Comparison of ENCODE assay signal across 8 cellular contexts in the genomic region with DNA sequence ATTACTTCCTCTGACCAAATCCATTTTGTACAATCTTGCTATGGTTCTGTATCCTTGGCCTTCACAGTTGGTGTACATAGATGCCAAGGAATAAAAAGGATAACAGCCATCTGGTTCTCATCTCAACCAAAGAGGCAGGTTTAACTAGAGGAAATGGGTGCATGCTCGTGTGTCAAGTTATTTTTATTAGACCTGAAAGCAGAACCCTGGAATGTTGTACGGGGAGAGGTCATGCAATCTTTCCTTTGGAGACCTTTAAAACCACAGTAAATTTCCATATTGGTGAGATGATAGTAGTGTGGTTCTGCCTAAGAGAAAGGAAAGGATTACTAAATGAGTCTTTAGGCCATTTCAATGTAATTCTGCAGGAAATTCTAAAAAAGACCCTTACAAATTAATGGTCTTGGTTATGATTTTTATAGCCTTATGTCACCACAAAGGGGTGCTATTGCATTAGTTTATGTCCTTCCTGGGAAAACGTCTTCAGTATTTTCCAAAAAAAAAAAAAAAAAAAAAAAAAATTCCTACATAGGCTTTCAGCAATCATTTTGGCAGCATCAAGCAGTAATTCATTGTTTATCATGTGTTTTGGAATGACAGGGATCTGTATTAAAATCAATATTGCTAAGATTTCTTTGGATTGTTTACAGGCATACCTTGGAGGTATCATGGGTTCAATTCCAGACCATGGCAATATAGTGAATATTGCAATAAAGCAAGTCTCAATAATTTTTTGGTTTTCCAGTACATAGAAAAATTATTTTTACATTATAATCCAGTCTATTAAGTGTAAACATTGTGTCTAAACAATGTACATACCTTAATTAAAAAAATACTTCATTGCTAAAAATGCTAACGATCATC.
DNase-seq lines count a peak whose midpoint lies in the region; ATAC-seq and TF ChIP-seq lines count a peak whose summit lies in the region.

No MANE protein-coding gene starts in this region.

- no peak for ATAC-seq in GM19463 (IDR thresholded peaks at IDR 0.05; ENCODE audit: unreplicated experiment)

- no peaks in the 10 kb centered on the region for H3K27me3 Mint-ChIP-seq in Calu3 (ENCODE audit: unreplicated experiment)
- H3K27me3 Mint-ChIP-seq in nephron (ENCODE audit: low read depth), result no peaks in the 10 kb centered on the region

- H3K36me3 Mint-ChIP-seq in Calu3 (ENCODE audit: insufficient read depth, unreplicated experiment), result no peaks in the 10 kb centered on the region
- H3K36me3 Mint-ChIP-seq in nephron (ENCODE audit: low read depth), result no peaks in the 10 kb centered on the region

- peak; percentile 9 for DNase-seq in Calu3
- peak; percentile 59 for DNase-seq in NB4 (ENCODE audit: low read depth)
- DNase-seq in cerebellar cortex (ENCODE audit: low spot score), result peak; percentile 68
- DNase-seq in NOMO-1 (lab: John Stamatoyannopoulos, UW; ENCODE audit: unreplicated experiment in 2 of 2), result no peak
- no peak for DNase-seq in MV-4-11 (lab: John Stamatoyannopoulos, UW)
- DNase-seq in NK-92 (lab: John Stamatoyannopoulos, UW; ENCODE audit: unreplicated experiment), result no peak

- H3K9me3 Mint-ChIP-seq in Calu3 (ENCODE audit: low read depth, unreplicated experiment) (no peaks in the 10 kb centered on the region), nephron (no peaks in the 10 kb centered on the region)

- H3K4me1 Mint-ChIP-seq in Calu3 (ENCODE audit: low read depth, unreplicated experiment), result no peaks in the 10 kb centered on the region
- H3K4me1 Mint-ChIP-seq in nephron, result no peaks in the 10 kb centered on the region

- TF ChIP-seq POLR2A in NB4 (IDR thresholded peaks at IDR 0.05; ENCODE audit: extremely low read depth, insufficient read length), result no peak

- H3K4me3 Mint-ChIP-seq in Calu3 (ENCODE audit: low read depth, unreplicated experiment) (no peak overlapping the region), nephron (no peak overlapping the region)

- H3K4me3 ChIP-seq in NB4 (ENCODE audit: low read depth, low read length), result no peak overlapping the region

- intact Hi-C loops in Calu3 (cut with micrococcal nuclease; ENCODE audit: unreplicated experiment), result loop anchor here (1.0 to 5.0 kb wide), 3 partner anchors 217 to 1315 kb away; no protein-coding TSS in a partner anchor

- CTCF ChIA-PET in Calu3 (lab: Charles Lee), result interaction anchor here (1.5 kb wide), 1 partner anchor 1132 kb away, joined by 5 read pairs; no protein-coding TSS in a partner anchor

- H3K27ac Mint-ChIP-seq in Calu3 (ENCODE audit: unreplicated experiment) (no peak overlapping the region), nephron (no peak overlapping the region)

- TF ChIP-seq CTCF in Calu3 (IDR thresholded peaks at IDR 0.05; ENCODE audit: unreplicated experiment), result no peak
- peak; percentile 11 for TF ChIP-seq CTCF in NB4 (IDR thresholded peaks at IDR 0.05; ENCODE audit: low read depth, low read length)
- peak; percentile 53 to 71 (median 55) for TF ChIP-seq CTCF in nephron (IDR thresholded peaks at IDR 0.05; ENCODE audit: unreplicated experiment in 3 of 3)

- no TSS peak for BruUV-seq in Calu3 (replicated peaks; lab: Mats Ljungman, UMichigan)

Comparison
In these comparisons a context has a peak if more than half of its experiments do, and no peak if none do; other contexts are left out.
1. DNase-seq: peak in Calu3 (single experiment), NB4 (single experiment) and cerebellar cortex (single experiment); none in NOMO-1 (0 of 2), MV-4-11 (single experiment) and NK-92 (single experiment).